Comparison of ENCODE assay signal across 25 cellular contexts in genomic region chr3:10213156-10213792, GRCh38. TPM values are rescaled to one million over a fixed set of nuclear protein-coding genes. Genes with fewer than 3 reads are reported as not detected.
DNase-seq lines count a peak whose midpoint lies in the region; ATAC-seq and TF ChIP-seq lines count a peak whose summit lies in the region.
"Had no signal": no experiment of that assay in that cellular context is flagged by ENCODE, and none has a peak within 500 bp of the region (broad histone marks: within the 10 kb centered on the region; RNA-seq: fewer than 3 reads in every experiment).

No MANE protein-coding gene starts in this region.

- no peaks in the 10 kb centered on the region for H3K27me3 ChIP-seq in GM23248 (replicated peaks; ENCODE audit: insufficient read depth)
- H3K27me3 ChIP-seq in left lung = no peaks in the 10 kb centered on the region
- H3K27me3 ChIP-seq: SJCRH30, upper lobe of left lung had no signal

- WGBS in GM23248 (ENCODE audit: low coverage in 1 of 2, low lambda C conversion rate in 2 of 2, missing lambda C conversion rate in 2 of 2), 2 experiments = 77 to 78% methylated on average over 9 of the region's 9 CpGs

- H3K36me3 ChIP-seq in OCI-LY7 (ENCODE audit: insufficient read depth, low read length) (no peaks in the 10 kb centered on the region; the same call in 1 of the 2 replicates), GM23248 (ENCODE audit: low read depth) (no peaks in the 10 kb centered on the region), left lung (peaks cover 0 to 69% of the 10 kb centered on the region in 2 donors)
- H3K36me3 ChIP-seq: SJCRH30 had no signal

- no peaks in the 10 kb centered on the region for H3K79me2 ChIP-seq in OCI-LY7 (ENCODE audit: insufficient read depth, low read depth, low read length)
- H3K79me2 ChIP-seq in GM23248 (ENCODE audit: insufficient read depth) = no peaks in the 10 kb centered on the region

- peak; percentile 25 for DNase-seq in NK-92 treated with Interleukin-12 subunit alpha and Interleukin-12 subunit beta, amount 100 ng/mL, for 24 hours (lab: John Stamatoyannopoulos, UW)
- DNase-seq in NK-92 (lab: John Stamatoyannopoulos, UW; ENCODE audit: unreplicated experiment) = no peak
- DNase-seq in OCI-LY7 (ENCODE audit: low spot score) = peak; percentile 68
- DNase-seq in fibroblast of mammary gland (ENCODE audit: low read depth) = peak; percentile 50
- DNase-seq in LoVo (ENCODE audit: low spot score) = no peak
- no peak for DNase-seq in GM23248
- no peak for DNase-seq in left lung
- DNase-seq: activated CD4-positive, alpha-beta T cell treated with anti-CD3 and anti-CD28 coated beads for 1 hour; activated CD8-positive, alpha-beta memory T cell treated with anti-CD3 and anti-CD28 coated beads, Interleukin-2, amount 50 U/mL, for 48 hours; activated naive CD4-positive, alpha-beta T cell treated with Interleukin-2 at 50 U/mL for 16 hours; aorta; Caco-2; cerebellar nuclear complex; effector memory CD8-positive, alpha-beta T cell; Kasumi-1; midbrain; NCI-H1417; NCI-H524; nephron progenitor cell; PC-3; SJCRH30; stimulated activated CD4-positive, alpha-beta T cell treated with anti-CD3 and anti-CD28 coated beads, Interleukin-1b, Interleukin-23, amount 100 ng/mL, for 48 hours; upper lobe of left lung had no signal

- ATAC-seq in GM21360 (IDR thresholded peaks at IDR 0.05; ENCODE audit: unreplicated experiment) = peak; percentile 75
- no peak for ATAC-seq in left lung
- ATAC-seq: effector memory CD8-positive, alpha-beta T cell; PC-3 had no signal

- in situ Hi-C loops in GM23248 (cut with MboI) = no loop called here

- POLR2A ChIA-PET in OCI-LY7 (lab: Charles Lee) = interaction anchor here (0.6 to 3.8 kb wide), 12 partner anchors 9 to 322 kb away, joined by 3 to 32 read pairs (median 4); partner anchors contain the start of genes CRELD1 and TATDN2

- H3K4me2 ChIP-seq in OCI-LY7 (ENCODE audit: low read length) = peak overlapping the region; percentile 52
- H3K4me2 ChIP-seq in GM23248 (ENCODE audit: unreplicated experiment) = no peak overlapping the region

- H3K9me3 ChIP-seq in OCI-LY7 (ENCODE audit: low read length) = no peaks in the 10 kb centered on the region
- H3K9me3 ChIP-seq in GM23248 (ENCODE audit: low read depth) = no peaks in the 10 kb centered on the region
- H3K9me3 ChIP-seq in left lung = no peaks in the 10 kb centered on the region
- H3K9me3 ChIP-seq: Caco-2, SJCRH30 had no signal

- CTCF ChIA-PET in OCI-LY7 (lab: Charles Lee; ENCODE audit: unreplicated experiment) = interaction anchor here (0.6 to 2.2 kb wide), 4 partner anchors 13 to 102 kb away, joined by 5 to 13 read pairs (median 8); no protein-coding TSS in a partner anchor

- no peak overlapping the region for H3K9ac ChIP-seq in GM23248

- H4K20me1 ChIP-seq in OCI-LY7 (ENCODE audit: insufficient read depth, low read length) (no peaks in the 10 kb centered on the region), GM23248 (ENCODE audit: insufficient read depth) (no peaks in the 10 kb centered on the region)

- peaks cover 50% of the 10 kb centered on the region for H3K4me1 ChIP-seq in OCI-LY7 (ENCODE audit: insufficient read depth, low read length, poor library complexity, severe bottlenecking)
- no peaks in the 10 kb centered on the region for H3K4me1 ChIP-seq in GM23248 (ENCODE audit: insufficient read depth)
- no peaks in the 10 kb centered on the region for H3K4me1 ChIP-seq in left lung
- H3K4me1 ChIP-seq: Caco-2, SJCRH30, upper lobe of left lung had no signal

- no peaks in the 10 kb centered on the region for H3F3A ChIP-seq in GM23248 (ENCODE audit: insufficient read depth)

- H3K9me2 ChIP-seq in OCI-LY7 (ENCODE audit: insufficient read depth, low read length) (no peaks in the 10 kb centered on the region), GM23248 (ENCODE audit: insufficient read depth) (no peaks in the 10 kb centered on the region)

- BruUV-seq in OCI-LY7 (replicated peaks; lab: Mats Ljungman, UMichigan) = no TSS peak

- no peak for TF ChIP-seq CTCF in OCI-LY7 (conservative IDR thresholded peaks at IDR 0.05; ENCODE audit: low read length)
- TF ChIP-seq CTCF in fibroblast of mammary gland (conservative IDR thresholded peaks at IDR 0.05; ENCODE audit: control insufficient read depth, insufficient read depth, low read depth, low read length) = no peak
- TF ChIP-seq CTCF in left lung (IDR thresholded peaks at IDR 0.05) = no peak

- intact Hi-C loops in OCI-LY7 (cut with micrococcal nuclease; ENCODE audit: unreplicated experiment) (no loop called here), left lung (cut with DNase I) (no loop called here)

- peak overlapping the region; percentile 84 for H2AFZ ChIP-seq in OCI-LY7 (ENCODE audit: low read length)
- no peak overlapping the region for H2AFZ ChIP-seq in GM23248

- H3K27ac ChIP-seq in OCI-LY7 (ENCODE audit: low read depth, low read length, poor library complexity, severe bottlenecking) = peak overlapping the region; percentile 16
- no peak overlapping the region for H3K27ac ChIP-seq in GM23248
- no peak overlapping the region for H3K27ac ChIP-seq in left lung
- H3K27ac ChIP-seq: 22Rv1, SJCRH30, upper lobe of left lung had no signal

- H3K4me3 ChIP-seq in OCI-LY7 (ENCODE audit: low read depth, low read length, poor library complexity, severe bottlenecking) (peak overlapping the region; percentile 5), fibroblast of mammary gland (ENCODE audit: control insufficient read depth, low read depth, low read length) (no peak overlapping the region), GM23248 (no peak overlapping the region), left lung (no peak overlapping the region)
- H3K4me3 ChIP-seq: SJCRH30, upper lobe of left lung had no signal

RNA-seq across cellular contexts. Expression of gene TATDN2, which starts 35.0 kb away (rescaled TPM):
- total RNA-seq in OCI-LY7 (2014; rRNA removed; shearing (Covaris generic)) = 22.0 and 22.9 TPM in 2 replicates
- total RNA-seq in OCI-LY7 (2022) (57.5 and 63.4 TPM in 2 replicates), left lung (10 to 100 TPM; 29.1 to 35.2 TPM)
- total RNA-seq in GM23248 (2014; rRNA removed; shearing (Covaris generic)) = 8.4 and 10.1 TPM in 2 replicates
- 4.6 and 4.9 TPM in 2 replicates for polyA plus RNA-seq in GM23248 (2016; fragmentation: Nextera tagmentation; extraction: Ambion mirVana)

RNA-seq across cellular contexts. Expression of gene IRAK2, which starts 48.6 kb away (rescaled TPM):
- 1.1 and 1.4 TPM in 2 replicates for total RNA-seq in OCI-LY7 (2014; rRNA removed; shearing (Covaris generic))
- 1.2 and 1.4 TPM in 2 replicates for total RNA-seq in OCI-LY7 (2022)
- 0.89 and 2.1 TPM in 2 replicates for total RNA-seq in GM23248 (2014; rRNA removed; shearing (Covaris generic))
- polyA plus RNA-seq in GM23248 (2016; fragmentation: Nextera tagmentation; extraction: Ambion mirVana) = 1.1 TPM in 2 replicates
- total RNA-seq in left lung = 1 to 10 TPM; 3.3 to 8.5 TPM

Comparison
In these comparisons a context has a peak if more than half of its experiments do, and no peak if none do; other contexts are left out.
1. DNase-seq: peak in NK-92 treated with Interleukin-12 subunit alpha and Interleukin-12 subunit beta, amount 100 ng/mL, for 24 hours (single experiment), OCI-LY7 (single experiment) and fibroblast of mammary gland (single experiment); none in NK-92 (single experiment), LoVo (single experiment), GM23248 (single experiment) and left lung (0 of 2).